In the genomic region with DNA sequence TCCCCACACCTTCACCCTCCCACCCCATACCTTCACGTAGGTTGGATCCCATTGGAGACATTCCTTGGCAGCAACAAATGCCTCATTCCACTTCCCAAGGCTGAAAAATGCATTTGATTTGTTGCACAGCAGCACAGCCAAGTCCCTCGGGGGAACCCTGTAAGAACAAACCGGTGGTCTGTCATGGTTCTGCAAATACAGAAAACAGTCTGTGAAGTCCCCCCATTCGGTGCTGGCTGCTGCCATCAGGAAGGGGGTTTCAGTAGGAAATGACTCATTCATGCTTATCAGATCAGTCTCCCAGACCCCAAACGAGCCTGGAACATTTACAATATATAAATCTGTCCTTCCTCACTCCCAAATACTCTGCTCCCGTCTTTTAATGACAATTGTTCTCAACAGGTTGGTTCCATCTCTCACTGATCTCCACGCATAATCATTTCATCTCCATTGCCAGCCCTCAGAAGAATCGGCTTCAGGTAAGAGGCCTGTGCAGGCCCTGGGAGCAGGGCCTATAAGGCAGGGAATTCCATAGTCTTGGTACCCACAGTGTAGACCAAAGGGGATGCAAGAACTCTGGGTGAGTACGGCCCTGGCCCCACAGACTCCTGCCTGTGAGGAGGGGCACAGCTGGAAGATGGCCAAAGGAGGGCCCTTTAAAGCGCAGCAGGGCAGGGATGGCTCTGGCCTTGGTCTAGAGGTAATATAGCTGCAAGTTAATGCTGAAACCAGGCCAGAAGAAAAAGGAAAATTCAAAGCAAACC, we compare ENCODE assay signal across 16 cellular contexts. TPM values are rescaled to one million over a fixed set of nuclear protein-coding genes. Genes with fewer than 3 reads are reported as not detected.
A peak's percentile ranks its signal among the peaks of the same experiment; 100 is the strongest.
DNase-seq lines count a peak whose midpoint lies in the region; ATAC-seq and TF ChIP-seq lines count a peak whose summit lies in the region.
"Had no signal": no experiment of that assay in that cellular context is flagged by ENCODE, and none has a peak within 500 bp of the region (broad histone marks: within the 10 kb centered on the region; RNA-seq: fewer than 3 reads in every experiment).

No MANE protein-coding gene starts in this region.

- POLR2A ChIA-PET in activated B cell treated with CpG ODN at 0.5 μM for 24 hours (lab: Charles Lee), result interaction anchor here (0.6 to 11.4 kb wide), 10 partner anchors 9 to 90 kb away, joined by 3 to 185 read pairs (median 5); partner anchors contain the start of genes EPM2AIP1, MLH1 and TRANK1

- no peaks in the 10 kb centered on the region for H3K36me3 ChIP-seq in mesodermal cell (ENCODE audit: control insufficient read depth, insufficient read depth, low read length)
- H3K36me3 ChIP-seq in vagina, result peaks cover 0 to 10% of the 10 kb centered on the region in 2 donors
- H3K36me3 ChIP-seq in body of pancreas (replicated peaks in 1 of 2; ENCODE audit: insufficient read depth in 1 of 2, low read depth in 2 of 2), result no peaks in the 10 kb centered on the region

- CTCF ChIA-PET in activated B cell treated with CpG ODN at 0.5 μM for 24 hours (lab: Charles Lee), result interaction anchor here (0.8 to 9.8 kb wide), 11 partner anchors 9 to 66 kb away, joined by 3 to 71 read pairs (median 4); no protein-coding TSS in a partner anchor

- no peaks in the 10 kb centered on the region for H3K27me3 Mint-ChIP-seq in activated T-cell treated with anti-CD3 and anti-CD28 coated beads, Interleukin-2, amount 50 U/mL, for 24 hours
- H3K27me3 Mint-ChIP-seq in activated B cell treated with CpG ODN at 0.5 μM for 24 hours, result no peaks in the 10 kb centered on the region

- H3K4me1 ChIP-seq in mesodermal cell (ENCODE audit: control insufficient read depth, insufficient read depth, low read length, poor library complexity, severe bottlenecking) (peaks cover 23% of the 10 kb centered on the region), vagina (peaks cover 21% of the 10 kb centered on the region), body of pancreas (no peaks in the 10 kb centered on the region)
- H3K4me1 ChIP-seq: A549 had no signal

- ATAC-seq in activated B cell treated with CpG ODN at 0.5 μM for 24 hours (ENCODE audit: low read depth) (peak; percentile 75), body of pancreas (no peak)
- ATAC-seq: A549, right cardiac atrium, WTC11 had no signal

- H3K4me3 Mint-ChIP-seq in activated T-cell treated with anti-CD3 and anti-CD28 coated beads, Interleukin-2, amount 50 U/mL, for 24 hours, result no peak overlapping the region
- H3K4me3 Mint-ChIP-seq in activated B cell treated with CpG ODN at 0.5 μM for 24 hours, result peak overlapping the region; percentile 60
- H3K4me3 Mint-ChIP-seq: endodermal cell, WTC11 had no signal

- no peak for DNase-seq in activated T-cell treated with anti-CD3 and anti-CD28 coated beads, Interleukin-2, amount 50 U/mL, for 24 hours
- no peak for DNase-seq in activated T-cell treated with anti-CD3 and anti-CD28 coated beads, Interleukin-2, amount 50 U/mL, for 1 hour
- DNase-seq in activated B cell treated with CpG ODN at 0.5 μM for 24 hours (no peak), vagina (ENCODE audit: extremely low spot score in 2 of 2) (peak; percentile 70 to 88), body of pancreas (no peak), NCI-H2081 (lab: John Stamatoyannopoulos, UW) (no peak), posterior vena cava (ENCODE audit: low spot score) (no peak)
- DNase-seq: endodermal cell; left ventricle myocardium inferior; NCI-H774; right cardiac atrium; stimulated activated CD4-positive, alpha-beta T cell treated with anti-CD3 and anti-CD28 coated beads, Interleukin-2, amount 100 ng/mL, for 24 hours; transverse colon had no signal

- H3K36me3 Mint-ChIP-seq in activated T-cell treated with anti-CD3 and anti-CD28 coated beads, Interleukin-2, amount 50 U/mL, for 24 hours (ENCODE audit: low read depth), result peaks cover 42% of the 10 kb centered on the region
- H3K36me3 Mint-ChIP-seq in activated B cell treated with CpG ODN at 0.5 μM for 24 hours (ENCODE audit: low read depth), result peaks cover 58% of the 10 kb centered on the region
- H3K36me3 Mint-ChIP-seq: WTC11 had no signal

- H3K27ac ChIP-seq in mesodermal cell (ENCODE audit: low read depth, low read length, severe bottlenecking) (peak overlapping the region; percentile 46), vagina (no peak overlapping the region), body of pancreas (no peak overlapping the region)
- H3K27ac ChIP-seq: A549, left ventricle myocardium inferior, transverse colon had no signal

- TF ChIP-seq CTCF in activated B cell treated with CpG ODN at 0.5 μM for 24 hours (IDR thresholded peaks at IDR 0.05), result no peak
- TF ChIP-seq CTCF in vagina (IDR thresholded peaks at IDR 0.05), result no peak
- no peak for TF ChIP-seq CTCF in body of pancreas (IDR thresholded peaks at IDR 0.05)

- peaks cover 69% of the 10 kb centered on the region for H3K4me1 Mint-ChIP-seq in activated T-cell treated with anti-CD3 and anti-CD28 coated beads, Interleukin-2, amount 50 U/mL, for 24 hours (ENCODE audit: low read depth)
- H3K4me1 Mint-ChIP-seq in activated B cell treated with CpG ODN at 0.5 μM for 24 hours, result peaks cover 84% of the 10 kb centered on the region

- H3K9me3 Mint-ChIP-seq in activated T-cell treated with anti-CD3 and anti-CD28 coated beads, Interleukin-2, amount 50 U/mL, for 24 hours, result no peaks in the 10 kb centered on the region
- H3K9me3 Mint-ChIP-seq in activated B cell treated with CpG ODN at 0.5 μM for 24 hours, result no peaks in the 10 kb centered on the region
- H3K9me3 Mint-ChIP-seq: endodermal cell, WTC11 had no signal

- no peaks in the 10 kb centered on the region for H3K27me3 ChIP-seq in vagina
- no peaks in the 10 kb centered on the region for H3K27me3 ChIP-seq in body of pancreas
- H3K27me3 ChIP-seq: transverse colon had no signal

- intact Hi-C loops in activated B cell treated with CpG ODN at 0.5 μM for 24 hours (cut with micrococcal nuclease) (loop anchor here (1.0 to 2.0 kb wide), 3 partner anchors 9 to 55 kb away; no protein-coding TSS in a partner anchor), vagina (cut with DNase I) (no loop called here), body of pancreas (cut with DNase I) (no loop called here), posterior vena cava (cut with DNase I) (no loop called here)

- H3K9me3 ChIP-seq in mesodermal cell (ENCODE audit: control insufficient read depth, low read length) (no peaks in the 10 kb centered on the region), vagina (no peaks in the 10 kb centered on the region), body of pancreas (no peaks in the 10 kb centered on the region)
- H3K9me3 ChIP-seq: A549, left ventricle myocardium inferior, transverse colon had no signal

- TF ChIP-seq POLR2A in vagina (IDR thresholded peaks at IDR 0.05) (no peak), body of pancreas (IDR thresholded peaks at IDR 0.05) (no peak)

- H3K4me3 ChIP-seq in mesodermal cell (ENCODE audit: extremely low read depth, insufficient read depth, low read length, poor library complexity, severe bottlenecking) (no peak overlapping the region), vagina (no peak overlapping the region), body of pancreas (no peak overlapping the region)
- H3K4me3 ChIP-seq: A549, left ventricle myocardium inferior, transverse colon had no signal

- 74 to 80% methylated on average over 9 of the region's 10 CpGs for WGBS in mesodermal cell (ENCODE audit: insufficient coverage in 2 of 2), 2 experiments
- 72 to 73% methylated on average over 10 of the region's 10 CpGs for WGBS in body of pancreas, 2 donors

- H3K27ac Mint-ChIP-seq in activated T-cell treated with anti-CD3 and anti-CD28 coated beads, Interleukin-2, amount 50 U/mL, for 24 hours, result peak overlapping the region; percentile 32
- H3K27ac Mint-ChIP-seq in activated B cell treated with CpG ODN at 0.5 μM for 24 hours, result peak overlapping the region; percentile 82
- H3K27ac Mint-ChIP-seq: endodermal cell, WTC11 had no signal

RNA-seq across cellular contexts. Expression of gene TRANK1, which starts 41.6 kb away (rescaled TPM):
- total RNA-seq in activated B cell treated with CpG ODN at 0.5 μM for 24 hours (109 and 135 TPM in 2 replicates), vagina (17.7 TPM), body of pancreas (1 to 10 TPM; 3.6 to 7.8 TPM), posterior vena cava (10 to 100 TPM; 13.9 to 23.5 TPM)
- polyA plus RNA-seq in mesodermal cell (2013, experiment 1 of 2), result 6.8 TPM
- 5.4 TPM for polyA plus RNA-seq in mesodermal cell (2013, experiment 2 of 2)

Comparison
In these comparisons a context has a peak if more than half of its experiments do, and no peak if none do; other contexts are left out.
1. DNase-seq: peak in vagina (2 of 2); none in activated T-cell treated with anti-CD3 and anti-CD28 coated beads, Interleukin-2, amount 50 U/mL, for 24 hours (single experiment), activated T-cell treated with anti-CD3 and anti-CD28 coated beads, Interleukin-2, amount 50 U/mL, for 1 hour (single experiment), activated B cell treated with CpG ODN at 0.5 μM for 24 hours (single experiment), body of pancreas (0 of 4), NCI-H2081 (0 of 2) and posterior vena cava (single experiment).